2 cellular contexts compared by ENCODE assay signal in the genomic region with DNA sequence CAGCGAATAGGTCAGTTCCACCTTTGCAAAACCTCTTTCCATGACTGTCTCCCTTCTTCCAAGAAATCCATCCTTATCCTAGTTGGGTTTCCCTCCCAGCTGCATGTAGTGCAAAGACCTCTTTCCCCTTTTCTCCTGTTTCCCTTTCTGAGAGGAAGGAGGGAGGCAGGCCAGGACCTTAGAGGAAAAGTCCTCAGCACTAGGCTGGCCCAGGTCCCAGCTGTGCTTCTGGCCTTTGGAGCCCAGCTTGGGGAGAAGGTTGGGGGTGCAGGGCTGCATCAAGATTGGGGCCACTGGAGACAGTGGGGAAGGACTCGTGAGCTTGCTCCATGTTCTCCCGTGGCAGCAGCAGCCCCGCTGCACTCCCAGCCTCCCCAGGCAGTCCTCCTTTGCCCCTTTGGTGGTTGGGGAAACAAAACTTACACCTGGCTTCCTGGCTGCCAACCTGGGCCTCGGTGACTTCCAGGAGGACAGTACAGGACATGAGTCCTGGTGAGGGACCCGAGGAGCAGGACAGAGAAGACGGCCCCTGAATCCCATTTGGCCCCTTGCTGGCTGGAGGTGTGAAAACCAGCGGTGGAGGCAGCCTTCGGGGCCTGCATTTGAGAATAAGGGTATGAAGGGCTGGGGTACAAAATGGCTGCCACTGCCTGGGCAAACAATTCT.
TF ChIP-seq lines count a peak whose summit lies in the region.

No MANE protein-coding gene starts in this region.

TF ChIP-seq in endothelial cell of umbilical vein, 7 proteins besides CTCF, POLR2A, EP300 and RAD21:
- TF ChIP-seq MYC (IDR thresholded peaks at IDR 0.05; ENCODE audit: low read depth, low read length), result no peak
- TF ChIP-seq POLR2AphosphoS5 (IDR thresholded peaks at IDR 0.05; ENCODE audit: insufficient read depth, low read depth, low read length), result no peak
- TF ChIP-seq, protein P1, sequence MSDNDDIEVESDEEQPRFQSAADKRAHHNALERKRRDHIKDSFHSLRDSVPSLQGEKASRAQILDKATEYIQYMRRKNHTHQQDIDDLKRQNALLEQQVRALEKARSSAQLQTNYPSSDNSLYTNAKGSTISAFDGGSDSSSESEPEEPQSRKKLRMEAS (IDR thresholded peaks at IDR 0.05; ENCODE audit: insufficient read depth, insufficient read length), result no peak
- no peak for TF ChIP-seq JUN (IDR thresholded peaks at IDR 0.05; ENCODE audit: borderline replicate concordance, insufficient read depth, insufficient read length, low read depth)
- no peak for TF ChIP-seq EZH2 (IDR thresholded peaks at IDR 0.05; ENCODE audit: borderline replicate concordance, low read depth, low read length, severe bottlenecking)
- no peak for TF ChIP-seq GATA2 (IDR thresholded peaks at IDR 0.05; ENCODE audit: insufficient read depth, insufficient read length, low read depth, low read length)
- no peak for TF ChIP-seq FOS (IDR thresholded peaks at IDR 0.05; ENCODE audit: borderline replicate concordance, insufficient read depth, low read length)

TF ChIP-seq in neural cell, 6 proteins besides CTCF, POLR2A, EP300 and RAD21:
- TF ChIP-seq, protein P2, sequence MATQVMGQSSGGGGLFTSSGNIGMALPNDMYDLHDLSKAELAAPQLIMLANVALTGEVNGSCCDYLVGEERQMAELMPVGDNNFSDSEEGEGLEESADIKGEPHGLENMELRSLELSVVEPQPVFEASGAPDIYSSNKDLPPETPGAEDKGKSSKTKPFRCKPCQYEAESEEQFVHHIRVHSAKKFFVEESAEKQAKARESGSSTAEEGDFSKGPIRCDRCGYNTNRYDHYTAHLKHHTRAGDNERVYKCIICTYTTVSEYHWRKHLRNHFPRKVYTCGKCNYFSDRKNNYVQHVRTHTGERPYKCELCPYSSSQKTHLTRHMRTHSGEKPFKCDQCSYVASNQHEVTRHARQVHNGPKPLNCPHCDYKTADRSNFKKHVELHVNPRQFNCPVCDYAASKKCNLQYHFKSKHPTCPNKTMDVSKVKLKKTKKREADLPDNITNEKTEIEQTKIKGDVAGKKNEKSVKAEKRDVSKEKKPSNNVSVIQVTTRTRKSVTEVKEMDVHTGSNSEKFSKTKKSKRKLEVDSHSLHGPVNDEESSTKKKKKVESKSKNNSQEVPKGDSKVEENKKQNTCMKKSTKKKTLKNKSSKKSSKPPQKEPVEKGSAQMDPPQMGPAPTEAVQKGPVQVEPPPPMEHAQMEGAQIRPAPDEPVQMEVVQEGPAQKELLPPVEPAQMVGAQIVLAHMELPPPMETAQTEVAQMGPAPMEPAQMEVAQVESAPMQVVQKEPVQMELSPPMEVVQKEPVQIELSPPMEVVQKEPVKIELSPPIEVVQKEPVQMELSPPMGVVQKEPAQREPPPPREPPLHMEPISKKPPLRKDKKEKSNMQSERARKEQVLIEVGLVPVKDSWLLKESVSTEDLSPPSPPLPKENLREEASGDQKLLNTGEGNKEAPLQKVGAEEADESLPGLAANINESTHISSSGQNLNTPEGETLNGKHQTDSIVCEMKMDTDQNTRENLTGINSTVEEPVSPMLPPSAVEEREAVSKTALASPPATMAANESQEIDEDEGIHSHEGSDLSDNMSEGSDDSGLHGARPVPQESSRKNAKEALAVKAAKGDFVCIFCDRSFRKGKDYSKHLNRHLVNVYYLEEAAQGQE (IDR thresholded peaks at IDR 0.05; ENCODE audit: borderline replicate concordance), result peak; percentile 7
- no peak for TF ChIP-seq TAF1 (IDR thresholded peaks at IDR 0.05; ENCODE audit: low read depth)
